15 cellular contexts compared by ENCODE assay signal in the genomic region with DNA sequence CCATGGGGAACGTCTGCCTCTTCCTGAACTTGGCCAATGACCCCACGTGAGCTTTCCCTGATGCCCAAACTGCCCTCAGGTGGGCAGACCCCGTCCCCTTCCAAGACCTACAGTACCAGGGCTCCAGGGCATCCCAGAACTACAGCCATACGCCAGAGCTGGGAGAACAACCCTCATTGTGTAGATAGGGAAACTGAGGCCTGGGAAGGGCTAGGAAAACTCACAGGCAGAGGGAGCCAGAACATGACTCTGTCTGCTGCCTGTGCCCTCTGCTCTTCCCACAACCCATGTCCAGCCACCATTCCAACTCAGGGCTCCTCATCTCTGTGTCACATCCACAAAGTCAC. TPM values are rescaled to one million over a fixed set of nuclear protein-coding genes. Genes with fewer than 3 reads are reported as not detected.
DNase-seq lines count a peak whose midpoint lies in the region; ATAC-seq and TF ChIP-seq lines count a peak whose summit lies in the region.
"Had no signal": no experiment of that assay in that cellular context is flagged by ENCODE, and none has a peak within 500 bp of the region (broad histone marks: within the 10 kb centered on the region; RNA-seq: fewer than 3 reads in every experiment).

No MANE protein-coding gene starts in this region.

- H3K27me3 ChIP-seq in spleen (replicated peaks in 1 of 7): peaks cover 0 to 94% (median 22%) of the 10 kb centered on the region in 7 donors

- H3K4me3 ChIP-seq in coronary artery: no peak overlapping the region
- no peak overlapping the region for H3K4me3 ChIP-seq in spleen
- H3K4me3 ChIP-seq: BLaER1 treated with 17β-estradiol and CSF1 and Interleukin-3, amounts not matched to agents 10 nM and 100 nM; GM23338; HAP-1 had no signal

- CTCF ChIA-PET in activated CD8-positive, alpha-beta memory T cell treated with anti-CD3 and anti-CD28 coated beads, Interleukin-2, amount 10 ng/mL, durations not matched to agents 7 days and 5 days (lab: Charles Lee): interaction anchor here (8.8 kb wide), 1 partner anchor 15 kb away, joined by 56 read pairs; no protein-coding TSS in a partner anchor

- no peaks in the 10 kb centered on the region for H3K36me3 Mint-ChIP-seq in activated CD8-positive, alpha-beta memory T cell treated with anti-CD3 and anti-CD28 coated beads, Interleukin-2, amount 10 ng/mL, durations not matched to agents 7 days and 5 days
- H3K36me3 Mint-ChIP-seq in stimulated activated memory B cell treated with anti-CD40 and anti-IgM and Interleukin-4, amounts not matched to agents 10 μg/mL and 1 μg/mL and 100 μg/mL, for 72 hours: no peaks in the 10 kb centered on the region

- no peak for ATAC-seq in activated CD8-positive, alpha-beta memory T cell treated with anti-CD3 and anti-CD28 coated beads, Interleukin-2, amount 10 ng/mL, durations not matched to agents 7 days and 5 days
- no peak for ATAC-seq in stimulated activated memory B cell treated with anti-CD40 and anti-IgM and Interleukin-4, amounts not matched to agents 10 μg/mL and 1 μg/mL and 100 μg/mL, for 72 hours
- ATAC-seq in HG03095 (IDR thresholded peaks at IDR 0.05; ENCODE audit: unreplicated experiment): no peak
- ATAC-seq: GM23338 had no signal

- no peak overlapping the region for H3K27ac ChIP-seq in coronary artery
- H3K27ac ChIP-seq in spleen: no peak overlapping the region
- H3K27ac ChIP-seq: BLaER1 treated with 17β-estradiol and CSF1 and Interleukin-3, amounts not matched to agents 10 nM and 100 nM had no signal

- no peak overlapping the region for H3K27ac Mint-ChIP-seq in activated CD8-positive, alpha-beta memory T cell treated with anti-CD3 and anti-CD28 coated beads, Interleukin-2, amount 10 ng/mL, durations not matched to agents 7 days and 5 days
- no peak overlapping the region for H3K27ac Mint-ChIP-seq in stimulated activated memory B cell treated with anti-CD40 and anti-IgM and Interleukin-4, amounts not matched to agents 10 μg/mL and 1 μg/mL and 100 μg/mL, for 72 hours
- H3K27ac Mint-ChIP-seq: CD4-positive, alpha-beta T cell; GM23338 had no signal

- DNase-seq in activated CD8-positive, alpha-beta memory T cell treated with anti-CD3 and anti-CD28 coated beads, Interleukin-2, amount 10 ng/mL, durations not matched to agents 7 days and 5 days: peak; percentile 22
- no peak for DNase-seq in activated CD8-positive, alpha-beta memory T cell treated with anti-CD3 and anti-CD28 coated beads, Interleukin-2, amount 50 U/mL, for 4 hours
- DNase-seq in GM03348 (ENCODE audit: low spot score) (peak; percentile 1), coronary artery (ENCODE audit: low spot score) (peak; percentile 53), spleen (peak; percentile 33), NCI-H128 (lab: John Stamatoyannopoulos, UW; ENCODE audit: unreplicated experiment) (no peak)
- DNase-seq: 8988T, DMS79 had no signal

- intact Hi-C loops in spleen (cut with DNase I; ENCODE audit: low total_unique reads): no loop called here

- H3K36me3 ChIP-seq in spleen: no peaks in the 10 kb centered on the region
- H3K36me3 ChIP-seq: BLaER1 treated with 17β-estradiol and CSF1 and Interleukin-3, amounts not matched to agents 10 nM and 100 nM; HAP-1 had no signal

- H3K9me3 ChIP-seq in spleen: no peaks in the 10 kb centered on the region
- H3K9me3 ChIP-seq: BLaER1 treated with 17β-estradiol and CSF1 and Interleukin-3, amounts not matched to agents 10 nM and 100 nM; HAP-1 had no signal

- TF ChIP-seq CTCF in coronary artery (IDR thresholded peaks at IDR 0.05): no peak
- no peak for TF ChIP-seq CTCF in spleen (IDR thresholded peaks at IDR 0.05 in 8 of 11, conservative IDR thresholded peaks at IDR 0.05 in 3 of 11)

- no peak overlapping the region for H3K4me3 Mint-ChIP-seq in activated CD8-positive, alpha-beta memory T cell treated with anti-CD3 and anti-CD28 coated beads, Interleukin-2, amount 10 ng/mL, durations not matched to agents 7 days and 5 days
- no peak overlapping the region for H3K4me3 Mint-ChIP-seq in stimulated activated memory B cell treated with anti-CD40 and anti-IgM and Interleukin-4, amounts not matched to agents 10 μg/mL and 1 μg/mL and 100 μg/mL, for 72 hours
- H3K4me3 Mint-ChIP-seq: CD4-positive, alpha-beta T cell; GM23338 had no signal

- peaks cover 20% of the 10 kb centered on the region for H3K27me3 Mint-ChIP-seq in activated CD8-positive, alpha-beta memory T cell treated with anti-CD3 and anti-CD28 coated beads, Interleukin-2, amount 10 ng/mL, durations not matched to agents 7 days and 5 days
- H3K27me3 Mint-ChIP-seq in stimulated activated memory B cell treated with anti-CD40 and anti-IgM and Interleukin-4, amounts not matched to agents 10 μg/mL and 1 μg/mL and 100 μg/mL, for 72 hours: peaks cover 74% of the 10 kb centered on the region

- TF ChIP-seq POLR2A in spleen (IDR thresholded peaks at IDR 0.05): no peak

- H3K4me1 ChIP-seq in spleen: peaks cover 0 to 13% (median 10%) of the 10 kb centered on the region in 6 donors
- H3K4me1 ChIP-seq: HAP-1 had no signal

- 69 to 87% (median 83%) methylated on average over 2 to 4 of the region's 4 CpGs for WGBS in spleen, 5 donors

- no peaks in the 10 kb centered on the region for H3K9me3 Mint-ChIP-seq in activated CD8-positive, alpha-beta memory T cell treated with anti-CD3 and anti-CD28 coated beads, Interleukin-2, amount 10 ng/mL, durations not matched to agents 7 days and 5 days (ENCODE audit: low read depth)
- no peaks in the 10 kb centered on the region for H3K9me3 Mint-ChIP-seq in stimulated activated memory B cell treated with anti-CD40 and anti-IgM and Interleukin-4, amounts not matched to agents 10 μg/mL and 1 μg/mL and 100 μg/mL, for 72 hours
- H3K9me3 Mint-ChIP-seq: CD4-positive, alpha-beta T cell; GM23338 had no signal

- H3K4me1 Mint-ChIP-seq in activated CD8-positive, alpha-beta memory T cell treated with anti-CD3 and anti-CD28 coated beads, Interleukin-2, amount 10 ng/mL, durations not matched to agents 7 days and 5 days: peaks cover 27% of the 10 kb centered on the region
- peaks cover 15% of the 10 kb centered on the region for H3K4me1 Mint-ChIP-seq in stimulated activated memory B cell treated with anti-CD40 and anti-IgM and Interleukin-4, amounts not matched to agents 10 μg/mL and 1 μg/mL and 100 μg/mL, for 72 hours

RNA-seq across cellular contexts. Expression of a gene that starts 16.8 kb away (rescaled TPM):
- not detected for total RNA-seq in activated CD8-positive, alpha-beta memory T cell treated with anti-CD3 and anti-CD28 coated beads, Interleukin-2, amount 10 ng/mL, durations not matched to agents 7 days and 5 days
- 1 to 10 TPM in 3 of 7 donors, under 1 TPM in 2, not detected in 2; 0.39 to 1.7 (median 1.3) TPM for total RNA-seq in spleen
- under 1 TPM; 0.22 to 0.72 (median 0.27) TPM for polyA plus RNA-seq in spleen
- total RNA-seq: HepG2 had no signal

RNA-seq across cellular contexts. Expression of a gene that starts 25.9 kb away (rescaled TPM):
- total RNA-seq in activated CD8-positive, alpha-beta memory T cell treated with anti-CD3 and anti-CD28 coated beads, Interleukin-2, amount 10 ng/mL, durations not matched to agents 7 days and 5 days: not detected
- total RNA-seq in spleen: not detected
- under 1 TPM in 2 of 3 donors, not detected in 1; 0.06 to 0.11 TPM for polyA plus RNA-seq in spleen
- total RNA-seq: CD4-positive, alpha-beta T cell; GM23338 had no signal
- polyA plus RNA-seq: GM23338 had no signal

RNA-seq across cellular contexts. Expression of a gene that starts 33.1 kb away (rescaled TPM):
- total RNA-seq in activated CD8-positive, alpha-beta memory T cell treated with anti-CD3 and anti-CD28 coated beads, Interleukin-2, amount 10 ng/mL, durations not matched to agents 7 days and 5 days: 10 to 100 TPM; 39.2 to 58.1 TPM
- 10 to 100 TPM; 28.6 to 55.7 (median 39.8) TPM for total RNA-seq in spleen
- 10 to 100 TPM in 2 of 3 donors, 1 to 10 TPM in 1; 8.7 to 21.7 (median 12.9) TPM for polyA plus RNA-seq in spleen

Comparison
In these comparisons a context has a peak if more than half of its experiments do, and no peak if none do; other contexts are left out.
1. DNase-seq: peak in activated CD8-positive, alpha-beta memory T cell treated with anti-CD3 and anti-CD28 coated beads, Interleukin-2, amount 10 ng/mL, durations not matched to agents 7 days and 5 days (single experiment), GM03348 (single experiment), coronary artery (single experiment) and spleen (single experiment); none in activated CD8-positive, alpha-beta memory T cell treated with anti-CD3 and anti-CD28 coated beads, Interleukin-2, amount 50 U/mL, for 4 hours (single experiment) and NCI-H128 (single experiment).